ENCODE assay signal across 1 cellular context in genomic region chr21:31586118-31586517, GRCh38.
TF ChIP-seq lines count a peak whose summit lies in the region.

No MANE protein-coding gene starts in this region.

TF ChIP-seq in GM23338, 12 proteins besides CTCF, POLR2A, EP300 and RAD21 (continued from another document):
- TF ChIP-seq REST (IDR thresholded peaks at IDR 0.05; ENCODE audit: unreplicated experiment) (peak; percentile 66), JUNB (IDR thresholded peaks at IDR 0.05; ENCODE audit: unreplicated experiment) (no peak), ZNF331 (CRISPR knock-in tag; IDR thresholded peaks at IDR 0.05; ENCODE audit: low read depth) (no peak), ZNF114 (CRISPR knock-in tag; IDR thresholded peaks at IDR 0.05) (no peak), ZNF462 (CRISPR knock-in tag; IDR thresholded peaks at IDR 0.05) (no peak)
